8 cellular contexts compared by ENCODE assay signal in genomic region chr6:32177788-32178546, GRCh38. TPM values are rescaled to one million over a fixed set of nuclear protein-coding genes. Genes with fewer than 3 reads are reported as not detected.
DNase-seq lines count a peak whose midpoint lies in the region; TF ChIP-seq lines count a peak whose summit lies in the region.

Gene RNF5, plus strand, starts transcription at chr6:32178405. Its CDS starts 107 bp downstream, at chr6:32178512.

- peak; percentile 47 for TF ChIP-seq POLR2A in NB4 (IDR thresholded peaks at IDR 0.05; ENCODE audit: extremely low read depth, insufficient read length)
- no peak for TF ChIP-seq POLR2A in suprapubic skin (IDR thresholded peaks at IDR 0.05)

- no peaks in the 10 kb centered on the region for H3K9me2 ChIP-seq in SK-N-SH

- H3K27me3 Mint-ChIP-seq in HFFc6 (ENCODE audit: insufficient read depth) = no peaks in the 10 kb centered on the region; the same call in 1 of the 2 replicates

- DNase-seq in GM03348 (ENCODE audit: low spot score) (peak; percentile 95), HFFc6 (peak; percentile 100), NB4 (ENCODE audit: low read depth) (peak; percentile 100), SK-N-SH (peak; percentile 92), germinal center (ENCODE audit: low spot score) (peak; percentile 98), non-pigmented ciliary epithelial cell (ENCODE audit: low read depth) (peak; percentile 100), suprapubic skin (ENCODE audit: low spot score in 2 of 2) (peak; percentile 99)
- DNase-seq in activated naive CD4-positive, alpha-beta T cell treated with anti-CD3 and anti-CD28 coated beads, Interleukin-2, amount 50 U/mL, for 16 hours = peak; percentile 89

- POLR2A ChIA-PET in SK-N-SH (lab: Yijun Ruan, JAX) = interaction anchor here (1.3 to 4.1 kb wide), 6 partner anchors 12 to 794 kb away, joined by 5 to 22 read pairs (median 6); partner anchors contain the start of genes ATF6B, FKBPL, PBX2 and PRRT1

- CTCF ChIA-PET in SK-N-SH (lab: Yijun Ruan, JAX) = no interaction called here

- peaks cover 40% of the 10 kb centered on the region for H3K79me2 ChIP-seq in SK-N-SH (ENCODE audit: insufficient read depth)

- H3K27me3 ChIP-seq in SK-N-SH (ENCODE audit: insufficient read depth) = no peaks in the 10 kb centered on the region
- H3K27me3 ChIP-seq in suprapubic skin = no peaks in the 10 kb centered on the region

- no peaks in the 10 kb centered on the region for H4K20me1 ChIP-seq in SK-N-SH (ENCODE audit: insufficient read depth)

- H3K36me3 ChIP-seq in SK-N-SH (replicated peaks in 1 of 2; ENCODE audit: control insufficient read depth in 1 of 2, insufficient read depth in 2 of 2, low read length in 1 of 2) (peaks cover 9 to 19% of the 10 kb centered on the region in 2 experiments), suprapubic skin (peaks cover 19% of the 10 kb centered on the region)

- H3K4me3 Mint-ChIP-seq in HFFc6 = peak within 1 kb of the TSS; percentile 96

- no peaks in the 10 kb centered on the region for H3K9me3 Mint-ChIP-seq in HFFc6

- H3K27ac ChIP-seq in SK-N-SH (ENCODE audit: low read depth in 2 of 2, low read length in 1 of 2) (peak within 1 kb of the TSS; percentile 98 to 99), suprapubic skin (peak within 1 kb of the TSS; percentile 96)

- H3K4me1 Mint-ChIP-seq in HFFc6 (ENCODE audit: low read depth) = peaks cover 63% of the 10 kb centered on the region

- H3K36me3 Mint-ChIP-seq in HFFc6 (ENCODE audit: low read depth) = peaks cover 15% of the 10 kb centered on the region

- peak within 1 kb of the TSS; percentile 99 for H3K27ac Mint-ChIP-seq in HFFc6

- peak within 1 kb of the TSS; percentile 84 for H3K9ac ChIP-seq in SK-N-SH

- H3K4me3 ChIP-seq in NB4 (ENCODE audit: low read depth, low read length) = peak within 1 kb of the TSS; percentile 96
- peak within 1 kb of the TSS; percentile 84 to 99 for H3K4me3 ChIP-seq in SK-N-SH (ENCODE audit: low read depth in 2 of 2, low read length in 1 of 2)
- peak within 1 kb of the TSS; percentile 93 for H3K4me3 ChIP-seq in suprapubic skin

- H3K4me1 ChIP-seq in SK-N-SH (ENCODE audit: control insufficient read depth in 1 of 2, insufficient read depth in 2 of 2, low read depth in 1 of 2, low read length in 1 of 2) = peaks cover 12 to 37% of the 10 kb centered on the region in 2 experiments; a peak in 3 of 4 replicates
- peaks cover 67% of the 10 kb centered on the region for H3K4me1 ChIP-seq in suprapubic skin

- H3K9me3 ChIP-seq in SK-N-SH (no peaks in the 10 kb centered on the region), suprapubic skin (no peaks in the 10 kb centered on the region)

- TF ChIP-seq EP300 in SK-N-SH (IDR thresholded peaks at IDR 0.05; ENCODE audit: borderline replicate concordance in 1 of 2, low read depth in 1 of 2, low read length in 1 of 2) (peak in 1 of 2 experiments; percentile 27; a peak in 1 of 4 replicates), suprapubic skin (IDR thresholded peaks at IDR 0.05) (no peak)

- no peak for TF ChIP-seq RAD21 in SK-N-SH (IDR thresholded peaks at IDR 0.05; ENCODE audit: low read length)

- no peak for TF ChIP-seq CTCF in HFFc6 (IDR thresholded peaks at IDR 0.05)
- TF ChIP-seq CTCF in NB4 (IDR thresholded peaks at IDR 0.05; ENCODE audit: low read depth, low read length) = no peak
- TF ChIP-seq CTCF in SK-N-SH (IDR thresholded peaks at IDR 0.05) = no peak
- TF ChIP-seq CTCF in suprapubic skin (IDR thresholded peaks at IDR 0.05) = no peak

- WGBS in SK-N-SH (ENCODE audit: low lambda C conversion rate) = under 1% methylated on average over 32 of the region's 33 CpGs
- under 1% methylated on average over 33 of the region's 33 CpGs for WGBS in suprapubic skin

- peak within 1 kb of the TSS; percentile 100 for H3K4me2 ChIP-seq in SK-N-SH

- peaks cover 13% of the 10 kb centered on the region for H3F3A ChIP-seq in SK-N-SH (replicated peaks; ENCODE audit: insufficient read depth)

- H2AFZ ChIP-seq in SK-N-SH (ENCODE audit: low read depth) = peak within 1 kb of the TSS; percentile 88

TF ChIP-seq in SK-N-SH, 30 proteins besides CTCF, POLR2A, EP300 and RAD21:
- TF ChIP-seq ELF1 (IDR thresholded peaks at IDR 0.05) = peak; percentile 43
- peak; percentile 91 for TF ChIP-seq CHD2 (IDR thresholded peaks at IDR 0.05; ENCODE audit: low read length, partially characterized antibody)
- peak; percentile 40 for TF ChIP-seq MXI1 (IDR thresholded peaks at IDR 0.05; ENCODE audit: low read depth, low read length)
- peak; percentile 33 for TF ChIP-seq GABPA (IDR thresholded peaks at IDR 0.05; ENCODE audit: low read depth)
- peak; percentile 83; the same call in 1 of the 2 replicates for TF ChIP-seq RFX5 (IDR thresholded peaks at IDR 0.05; ENCODE audit: low read length)
- peak; percentile 52; the same call in 1 of the 2 replicates for TF ChIP-seq YY1 (IDR thresholded peaks at IDR 0.05; ENCODE audit: low read depth)
- TF ChIP-seq NRF1 (IDR thresholded peaks at IDR 0.05; ENCODE audit: low read depth, low read length) = peak; percentile 83
- peak; percentile 91 for TF ChIP-seq IRF3 (IDR thresholded peaks at IDR 0.05; ENCODE audit: low read depth, low read length)
- TF ChIP-seq SIN3A (IDR thresholded peaks at IDR 0.05; ENCODE audit: borderline replicate concordance, low read depth, low read length) = no peak; the same call in 1 of the 2 replicates
- no peak for TF ChIP-seq POLR2AphosphoS5 (IDR thresholded peaks at IDR 0.05; ENCODE audit: low read depth, low read length)
- no peak for TF ChIP-seq JUND (IDR thresholded peaks at IDR 0.05)
- peak; percentile 99 for TF ChIP-seq PBX3 (IDR thresholded peaks at IDR 0.05)
- TF ChIP-seq FOSL2 (IDR thresholded peaks at IDR 0.05; ENCODE audit: borderline replicate concordance, low read depth) = no peak

RNA-seq across cellular contexts. Expression of gene RNF5, which starts in this region (rescaled TPM):
- 10 to 100 TPM; 30.0 to 37.4 (median 34.7) TPM for total RNA-seq in HFFc6 (2021; fragmentation: NEBNext Ultra II Directional; extraction: Animal tissue kit (Norgen Biotek cat#: 25700))
- 74.8 and 110 TPM in 2 replicates for polyA plus RNA-seq in SK-N-SH (2012; rRNA removed)
- 90.1 and 105 TPM in 2 replicates for polyA plus RNA-seq in SK-N-SH (2012; cell fraction: cytosol; rRNA removed)
- 11.7 and 31.8 TPM in 2 replicates for polyA plus RNA-seq in SK-N-SH (2012; cell fraction: nucleus; rRNA removed)
- 10 to 100 TPM; 55.7 to 73.0 (median 63.4) TPM for total RNA-seq in suprapubic skin

Comparison
In these comparisons a context has a peak if more than half of its experiments do, and no peak if none do; other contexts are left out.
1. Peak in every context shown above with its lines: DNase-seq, H3K4me3 ChIP-seq and H3K27ac ChIP-seq.